In the genomic region with DNA sequence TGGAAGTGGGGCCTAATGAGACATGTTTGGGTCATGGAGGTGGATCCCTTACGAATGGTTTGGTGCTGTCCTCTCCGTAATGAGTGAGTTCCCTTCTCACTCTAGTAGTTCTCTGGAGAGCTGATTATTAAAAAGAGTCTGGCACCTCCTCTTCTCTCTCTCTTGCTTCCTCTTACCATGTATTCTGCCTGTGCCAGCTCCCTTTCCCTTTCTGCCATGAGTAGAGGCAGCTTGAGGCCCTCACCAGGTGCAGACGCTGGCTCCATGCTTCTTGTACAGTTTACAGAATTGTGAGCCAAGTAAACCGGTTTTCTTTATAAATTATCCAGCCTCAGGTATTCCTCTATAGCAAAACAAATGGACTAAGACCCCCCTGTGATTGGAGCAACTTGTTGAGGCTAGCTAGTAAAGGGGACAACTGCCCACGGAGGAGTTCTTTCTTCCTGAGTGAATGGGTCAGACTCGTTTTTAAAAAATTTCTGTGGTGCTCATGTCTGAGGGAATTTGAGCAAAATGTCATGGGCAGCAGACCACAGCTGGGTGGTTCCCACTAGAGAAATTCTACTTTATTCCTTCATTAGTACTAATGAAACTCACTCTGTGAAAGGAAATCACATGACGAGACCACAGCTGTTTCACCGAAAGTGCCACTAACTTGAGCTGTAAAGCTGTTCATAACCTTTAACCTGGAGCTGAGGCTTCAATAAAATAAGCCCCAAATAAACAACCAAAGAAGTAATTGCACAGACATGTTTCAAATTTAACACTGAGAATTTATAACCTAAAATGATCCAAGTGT, we compare ENCODE assay signal across 10 cellular contexts.
DNase-seq lines count a peak whose midpoint lies in the region; ATAC-seq and TF ChIP-seq lines count a peak whose summit lies in the region.
"Had no signal": no experiment of that assay in that cellular context is flagged by ENCODE, and none has a peak within 500 bp of the region (broad histone marks: within the 10 kb centered on the region; RNA-seq: fewer than 3 reads in every experiment).

No MANE protein-coding gene starts in this region.

- H3K4me1 ChIP-seq in colonic mucosa: no peaks in the 10 kb centered on the region

- no peak overlapping the region for H3K27ac ChIP-seq in colonic mucosa

- H3K36me3 ChIP-seq in colonic mucosa: no peaks in the 10 kb centered on the region
- H3K36me3 ChIP-seq: MG63 had no signal

- ATAC-seq in GM18858 (IDR thresholded peaks at IDR 0.05; ENCODE audit: unreplicated experiment) (peak; percentile 67), GM21526 (IDR thresholded peaks at IDR 0.05; ENCODE audit: low FRiP score, unreplicated experiment) (peak; percentile 66), HG03354 (IDR thresholded peaks at IDR 0.05; ENCODE audit: poor library complexity, severe bottlenecking, unreplicated experiment) (peak; percentile 77)

- no peaks in the 10 kb centered on the region for H3K27me3 ChIP-seq in colonic mucosa
- H3K27me3 ChIP-seq: MG63 had no signal

- no peak overlapping the region for H3K4me3 ChIP-seq in colonic mucosa
- H3K4me3 ChIP-seq: MG63 had no signal

- DNase-seq in germinal center (ENCODE audit: low spot score) (peak; percentile 24), colonic mucosa (no peak), DMS53 treated with DMSO at 0.1 percent for 48 hours (lab: John Stamatoyannopoulos, UW; ENCODE audit: unreplicated experiment) (no peak), medulla oblongata (ENCODE audit: extremely low spot score) (no peak), NCI-H2196 treated with DMSO at 0.1 percent for 48 hours (lab: John Stamatoyannopoulos, UW; ENCODE audit: unreplicated experiment) (no peak)
- DNase-seq: amniotic stem cell, MG63 had no signal

- intact Hi-C loops in colonic mucosa (cut with DNase I): no loop called here

- no peak for TF ChIP-seq CTCF in colonic mucosa (IDR thresholded peaks at IDR 0.05)

- no peaks in the 10 kb centered on the region for H3K9me3 ChIP-seq in colonic mucosa
- H3K9me3 ChIP-seq: MG63 had no signal

- H3K9ac ChIP-seq in colonic mucosa (ENCODE audit: low read depth in 2 of 2, low read length in 2 of 2): no peak overlapping the region
